ENCODE assay signal across 1 cellular context in genomic region chr10:4867109-4867519, GRCh38.
TF ChIP-seq lines count a peak whose summit lies in the region.

No MANE protein-coding gene starts in this region.

TF ChIP-seq in K562, 482 proteins besides CTCF, POLR2A, EP300 and RAD21 (continued from another document and continues in another):
- TF ChIP-seq ATF6 (CRISPR knock-in tag; IDR thresholded peaks at IDR 0.05) (no peak), ZBTB5 (IDR thresholded peaks at IDR 0.05) (no peak), GATAD2A (IDR thresholded peaks at IDR 0.05) (no peak), ZSCAN32 (CRISPR knock-in tag; IDR thresholded peaks at IDR 0.05) (no peak), RBM22 (IDR thresholded peaks at IDR 0.05; ENCODE audit: low read depth, low read length, poor library complexity, severe bottlenecking) (no peak), CBFB (CRISPR knock-in tag; IDR thresholded peaks at IDR 0.05) (no peak), RREB1 (CRISPR knock-in tag; IDR thresholded peaks at IDR 0.05) (no peak), NCOA6 (IDR thresholded peaks at IDR 0.05) (no peak), SMC3 (conservative IDR thresholded peaks at IDR 0.05; ENCODE audit: insufficient read depth, low read depth, low read length) (no peak), BHLHE40 (IDR thresholded peaks at IDR 0.05; ENCODE audit: low read length) (no peak), BRF2 (IDR thresholded peaks at IDR 0.05; ENCODE audit: borderline replicate concordance, insufficient read depth, insufficient read length) (no peak), MYC (IDR thresholded peaks at IDR 0.05; ENCODE audit: low read depth, low read length) (no peak), MYC (CRISPR knock-in tag; IDR thresholded peaks at IDR 0.05; ENCODE audit: borderline replicate concordance, low read depth) (peak; percentile 61; the same call in 1 of the 2 replicates), LEF1 (IDR thresholded peaks at IDR 0.05) (no peak), SAFB (IDR thresholded peaks at IDR 0.05; ENCODE audit: borderline replicate concordance, low read depth, low read length) (no peak), MGA (IDR thresholded peaks at IDR 0.05) (no peak), RFX1 (IDR thresholded peaks at IDR 0.05) (no peak), PREB (CRISPR knock-in tag; IDR thresholded peaks at IDR 0.05) (no peak), THRB (CRISPR knock-in tag; conservative IDR thresholded peaks at IDR 0.05) (no peak), NRF1 (conservative IDR thresholded peaks at IDR 0.05 in 1 of 2, IDR thresholded peaks at IDR 0.05 in 1 of 2) (no peak), KLF16 (IDR thresholded peaks at IDR 0.05) (no peak), KLF6 (CRISPR knock-in tag; IDR thresholded peaks at IDR 0.05; ENCODE audit: borderline replicate concordance) (peak; percentile 88), TEAD2 (tag; IDR thresholded peaks at IDR 0.05) (peak; percentile 87), KDM1A (IDR thresholded peaks at IDR 0.05) (no peak), DLX4 (CRISPR knock-in tag; IDR thresholded peaks at IDR 0.05) (no peak), ZNF239 (CRISPR knock-in tag; IDR thresholded peaks at IDR 0.05) (peak; percentile 69)
